Comparison of ENCODE assay signal across 8 cellular contexts in genomic region chr6:90294614-90294988, GRCh38. TPM values are rescaled to one million over a fixed set of nuclear protein-coding genes. Genes with fewer than 3 reads are reported as not detected.
A peak's percentile ranks its signal among the peaks of the same experiment; 100 is the strongest.
DNase-seq lines count a peak whose midpoint lies in the region; ATAC-seq and TF ChIP-seq lines count a peak whose summit lies in the region.

No MANE protein-coding gene starts in this region.

- no peaks in the 10 kb centered on the region for H3K36me3 ChIP-seq in stomach

- peaks cover 17 to 41% (median 21%) of the 10 kb centered on the region in 3 donors for H3K27me3 Mint-ChIP-seq in immature natural killer cell (ENCODE audit: low read depth in 3 of 3)

- H3K4me1 ChIP-seq in stomach = peaks cover 9 to 22% (median 21%) of the 10 kb centered on the region in 4 donors

- intact Hi-C loops in stomach (cut with DNase I; ENCODE audit: low total_unique reads) = loop anchor here (10.0 kb wide), 2 partner anchors 70 to 330 kb away; no protein-coding TSS in a partner anchor

- WGBS in stomach, 5 donors = 21 to 54% (median 27%) methylated on average over 15 of the region's 15 CpGs

- no peaks in the 10 kb centered on the region for H3K9me3 Mint-ChIP-seq in immature natural killer cell

- peaks cover 9 to 15% of the 10 kb centered on the region in 2 donors for H3K4me1 Mint-ChIP-seq in immature natural killer cell

- H3K9me3 ChIP-seq in stomach = no peaks in the 10 kb centered on the region

- peaks cover 0 to 43% (median 17%) of the 10 kb centered on the region in 3 donors for H3K27me3 ChIP-seq in stomach

- peak; percentile 38 for DNase-seq in activated gamma-delta T cell treated with Interleukin-2 at 50 U/mL for 16 hours
- no peak for DNase-seq in activated gamma-delta T cell (lab: John Stamatoyannopoulos, UW)
- peak; percentile 75 for DNase-seq in activated effector memory CD4-positive, alpha-beta T cell treated with anti-CD3 and anti-CD28 coated beads, Interleukin-2, amount 50 U/mL, for 16 hours
- DNase-seq in immature natural killer cell = no peak
- DNase-seq in stomach = no peak
- no peak for DNase-seq in HT-29 (ENCODE audit: low spot score)

- H3K4me3 Mint-ChIP-seq in immature natural killer cell = peak overlapping the region; percentile 81 to 87 (median 83)

- ATAC-seq in HG03439 (IDR thresholded peaks at IDR 0.05; ENCODE audit: unreplicated experiment) (no peak), HG03469 (IDR thresholded peaks at IDR 0.05; ENCODE audit: unreplicated experiment) (no peak)

- no peak for TF ChIP-seq CTCF in stomach (IDR thresholded peaks at IDR 0.05)

- peaks cover 0 to 7% (median 0%) of the 10 kb centered on the region in 3 donors for H3K36me3 Mint-ChIP-seq in immature natural killer cell

- peak overlapping the region in 2 of 5 donors; percentile 86 to 88 for H3K27ac ChIP-seq in stomach

- no peak for TF ChIP-seq POLR2A in stomach (IDR thresholded peaks at IDR 0.05)

- H3K4me3 ChIP-seq in stomach = peak overlapping the region; percentile 66 to 88 (median 80)

- TF ChIP-seq EP300 in stomach (IDR thresholded peaks at IDR 0.05) = no peak

- H3K27ac Mint-ChIP-seq in immature natural killer cell = peak overlapping the region; percentile 62 to 90 (median 81)

RNA-seq across cellular contexts. Expression of gene BACH2, which starts 2.0 kb away (rescaled TPM):
- polyA plus RNA-seq in immature natural killer cell (1 to 10 TPM; 2.3 to 8.1 (median 8.0) TPM), stomach (under 1 TPM; 0.19 to 0.46 (median 0.25) TPM)
- total RNA-seq in stomach = 10 to 100 TPM in 1 of 5 donors, 1 to 10 TPM in 3, not detected in 1; 1.4 to 10.8 (median 3.2) TPM
- total RNA-seq in HT-29 (2014; rRNA removed; shearing (Covaris generic)) = not detected in 2 replicates

Comparison
In these comparisons a context has a peak if more than half of its experiments do, and no peak if none do; other contexts are left out.
1. DNase-seq: peak in activated gamma-delta T cell treated with Interleukin-2 at 50 U/mL for 16 hours (single experiment) and activated effector memory CD4-positive, alpha-beta T cell treated with anti-CD3 and anti-CD28 coated beads, Interleukin-2, amount 50 U/mL, for 16 hours (single experiment); none in activated gamma-delta T cell (single experiment), immature natural killer cell (0 of 3), stomach (single experiment) and HT-29 (single experiment).